21 cellular contexts compared by ENCODE assay signal in the genomic region with DNA sequence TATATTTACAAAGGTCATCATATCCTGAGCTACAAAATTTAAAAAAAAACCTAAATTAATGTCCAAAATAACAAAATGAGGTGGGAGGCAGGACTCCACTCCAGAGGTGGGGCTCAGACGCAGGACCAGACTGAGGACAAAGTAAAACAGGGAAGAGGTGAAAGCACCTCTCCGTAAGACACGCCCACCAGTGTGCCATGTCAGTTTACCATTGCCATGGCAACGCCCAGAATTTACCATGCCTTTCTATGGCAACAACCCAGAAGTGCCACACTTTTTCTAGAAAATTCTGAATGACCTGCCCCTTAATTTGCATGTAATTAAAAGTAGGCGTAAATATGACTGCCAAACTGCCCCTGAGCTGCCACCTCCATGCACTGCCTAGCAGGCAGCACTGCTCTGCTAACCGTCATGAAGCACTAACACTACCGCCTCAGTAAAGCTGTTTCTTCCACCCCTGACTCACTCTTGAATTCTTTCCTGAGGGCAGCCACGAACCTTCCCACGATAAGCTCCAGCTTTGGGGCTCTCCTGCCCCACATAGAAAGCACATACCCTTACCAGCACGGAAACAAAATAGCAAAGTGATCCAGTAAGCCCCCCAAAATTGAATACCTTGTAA. TPM values are rescaled to one million over a fixed set of nuclear protein-coding genes. Genes with fewer than 3 reads are reported as not detected.
A peak's percentile ranks its signal among the peaks of the same experiment; 100 is the strongest.
DNase-seq lines count a peak whose midpoint lies in the region; ATAC-seq and TF ChIP-seq lines count a peak whose summit lies in the region.
"Had no signal": no experiment of that assay in that cellular context is flagged by ENCODE, and none has a peak within 500 bp of the region (broad histone marks: within the 10 kb centered on the region; RNA-seq: fewer than 3 reads in every experiment).

No MANE protein-coding gene starts in this region.

- no CpG with 5 or more reads among the region's 10 CpGs for WGBS in iPS DF 6.9 (ENCODE audit: insufficient coverage, insufficient read length)

- ATAC-seq in WTC11 (peak; percentile 28), Right ventricle myocardium superior (ENCODE audit: poor library complexity) (no peak), HG02938 (IDR thresholded peaks at IDR 0.05; ENCODE audit: unreplicated experiment) (no peak)
- ATAC-seq: GM12878 had no signal

- CTCF ChIA-PET in WTC11 (lab: Charles Lee) = no interaction called here

- TF ChIP-seq CTCF in WTC11 (IDR thresholded peaks at IDR 0.05) = no peak

- H3K27ac Mint-ChIP-seq in WTC11 = no peak overlapping the region; the same call in 1 of the 2 replicates

- no peaks in the 10 kb centered on the region for H3K4me1 Mint-ChIP-seq in WTC11

- POLR2A ChIA-PET in WTC11 (lab: Charles Lee) = no interaction called here

- intact Hi-C loops in Right ventricle myocardium superior (cut with DNase I) = no loop called here

- no peaks in the 10 kb centered on the region for H3K4me1 ChIP-seq in iPS DF 6.9 (ENCODE audit: control insufficient read depth, insufficient read depth, low read length)

- no peaks in the 10 kb centered on the region for H3K27me3 ChIP-seq in iPS DF 6.9 (ENCODE audit: control insufficient read depth, insufficient read depth, low read length)

- no peak overlapping the region for H3K27ac ChIP-seq in iPS DF 6.9 (ENCODE audit: low read length)
- H3K27ac ChIP-seq: C4-2B, HL-60, SK-N-MC had no signal

- H3K9me3 ChIP-seq in iPS DF 6.9 (ENCODE audit: control insufficient read depth, insufficient read depth, low read length) = no peaks in the 10 kb centered on the region

- H3K4me3 ChIP-seq in iPS DF 6.9 (ENCODE audit: low read length) = no peak overlapping the region
- H3K4me3 ChIP-seq: GM12878, SK-N-MC had no signal

- H3K36me3 Mint-ChIP-seq in WTC11 = no peaks in the 10 kb centered on the region

- no peaks in the 10 kb centered on the region for H3K9me3 Mint-ChIP-seq in WTC11

- DNase-seq in NCI-H748 (lab: John Stamatoyannopoulos, UW; ENCODE audit: unreplicated experiment) (peak; percentile 46), NCI-H748 treated with DMSO at 0.1 percent for 48 hours (lab: John Stamatoyannopoulos, UW) (no peak), WTC11 (ENCODE audit: low spot score) (peak; percentile 18), iPS DF 6.9 (ENCODE audit: low read depth, low spot score) (peak; percentile 7), Right ventricle myocardium superior (no peak), GM19238 (ENCODE audit: insufficient read length, low spot score) (no peak)
- no peak for DNase-seq in stimulated activated CD4-positive, alpha-beta T cell treated with anti-CD3 and anti-CD28 coated beads, Interleukin-2, amount 100 ng/mL, for 48 hours
- DNase-seq: COR-L47; DMS153; HCEC 1CT; KBM-7; NCI-H1092; NCI-H1694 treated with DMSO at 0.1 percent for 48 hours; NCI-H2171; NCI-H510A treated with DMSO at 0.1 percent for 48 hours; NK-92 treated with Interleukin-12 subunit alpha and Interleukin-12 subunit beta, amount 100 ng/mL, for 24 hours had no signal

- H3K27me3 Mint-ChIP-seq in WTC11 (ENCODE audit: low read depth) = no peaks in the 10 kb centered on the region

- no peaks in the 10 kb centered on the region for H3K36me3 ChIP-seq in iPS DF 6.9 (ENCODE audit: control insufficient read depth, insufficient read depth, low read length)

- no peak overlapping the region for H3K4me3 Mint-ChIP-seq in WTC11

TF ChIP-seq in WTC11, 78 proteins besides CTCF, POLR2A, EP300 and RAD21 (continues in another document):
- TF ChIP-seq, protein P1, sequence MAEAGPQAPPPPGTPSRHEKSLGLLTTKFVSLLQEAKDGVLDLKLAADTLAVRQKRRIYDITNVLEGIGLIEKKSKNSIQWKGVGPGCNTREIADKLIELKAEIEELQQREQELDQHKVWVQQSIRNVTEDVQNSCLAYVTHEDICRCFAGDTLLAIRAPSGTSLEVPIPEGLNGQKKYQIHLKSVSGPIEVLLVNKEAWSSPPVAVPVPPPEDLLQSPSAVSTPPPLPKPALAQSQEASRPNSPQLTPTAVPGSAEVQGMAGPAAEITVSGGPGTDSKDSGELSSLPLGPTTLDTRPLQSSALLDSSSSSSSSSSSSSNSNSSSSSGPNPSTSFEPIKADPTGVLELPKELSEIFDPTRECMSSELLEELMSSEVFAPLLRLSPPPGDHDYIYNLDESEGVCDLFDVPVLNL (CRISPR knock-in tag; IDR thresholded peaks at IDR 0.05; ENCODE audit: borderline replicate concordance, low read depth) = no peak
- TF ChIP-seq NFE2L1 (CRISPR knock-in tag; IDR thresholded peaks at IDR 0.05) = no peak
- TF ChIP-seq ZNF317 (CRISPR knock-in tag; IDR thresholded peaks at IDR 0.05; ENCODE audit: borderline replicate concordance, low read depth) = no peak
- TF ChIP-seq MYBL2 (CRISPR knock-in tag; IDR thresholded peaks at IDR 0.05) = no peak
- TF ChIP-seq ZNF138 (CRISPR knock-in tag; conservative IDR thresholded peaks at IDR 0.05) = no peak
- TF ChIP-seq GABPB1 (CRISPR knock-in tag; IDR thresholded peaks at IDR 0.05) = no peak
- no peak for TF ChIP-seq NFATC4 (CRISPR knock-in tag; IDR thresholded peaks at IDR 0.05)
- TF ChIP-seq ATF1 (CRISPR knock-in tag; IDR thresholded peaks at IDR 0.05) = no peak
- TF ChIP-seq, protein P2, sequence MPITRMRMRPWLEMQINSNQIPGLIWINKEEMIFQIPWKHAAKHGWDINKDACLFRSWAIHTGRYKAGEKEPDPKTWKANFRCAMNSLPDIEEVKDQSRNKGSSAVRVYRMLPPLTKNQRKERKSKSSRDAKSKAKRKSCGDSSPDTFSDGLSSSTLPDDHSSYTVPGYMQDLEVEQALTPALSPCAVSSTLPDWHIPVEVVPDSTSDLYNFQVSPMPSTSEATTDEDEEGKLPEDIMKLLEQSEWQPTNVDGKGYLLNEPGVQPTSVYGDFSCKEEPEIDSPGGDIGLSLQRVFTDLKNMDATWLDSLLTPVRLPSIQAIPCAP (CRISPR knock-in tag; IDR thresholded peaks at IDR 0.05) = no peak
- TF ChIP-seq, protein P3, sequence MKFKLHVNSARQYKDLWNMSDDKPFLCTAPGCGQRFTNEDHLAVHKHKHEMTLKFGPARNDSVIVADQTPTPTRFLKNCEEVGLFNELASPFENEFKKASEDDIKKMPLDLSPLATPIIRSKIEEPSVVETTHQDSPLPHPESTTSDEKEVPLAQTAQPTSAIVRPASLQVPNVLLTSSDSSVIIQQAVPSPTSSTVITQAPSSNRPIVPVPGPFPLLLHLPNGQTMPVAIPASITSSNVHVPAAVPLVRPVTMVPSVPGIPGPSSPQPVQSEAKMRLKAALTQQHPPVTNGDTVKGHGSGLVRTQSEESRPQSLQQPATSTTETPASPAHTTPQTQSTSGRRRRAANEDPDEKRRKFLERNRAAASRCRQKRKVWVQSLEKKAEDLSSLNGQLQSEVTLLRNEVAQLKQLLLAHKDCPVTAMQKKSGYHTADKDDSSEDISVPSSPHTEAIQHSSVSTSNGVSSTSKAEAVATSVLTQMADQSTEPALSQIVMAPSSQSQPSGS (CRISPR knock-in tag; IDR thresholded peaks at IDR 0.05; ENCODE audit: borderline replicate concordance, low read depth) = no peak
- no peak for TF ChIP-seq PRRX2 (CRISPR knock-in tag; IDR thresholded peaks at IDR 0.05)
- TF ChIP-seq EMX1 (CRISPR knock-in tag; IDR thresholded peaks at IDR 0.05) = no peak
- TF ChIP-seq, protein P4, sequence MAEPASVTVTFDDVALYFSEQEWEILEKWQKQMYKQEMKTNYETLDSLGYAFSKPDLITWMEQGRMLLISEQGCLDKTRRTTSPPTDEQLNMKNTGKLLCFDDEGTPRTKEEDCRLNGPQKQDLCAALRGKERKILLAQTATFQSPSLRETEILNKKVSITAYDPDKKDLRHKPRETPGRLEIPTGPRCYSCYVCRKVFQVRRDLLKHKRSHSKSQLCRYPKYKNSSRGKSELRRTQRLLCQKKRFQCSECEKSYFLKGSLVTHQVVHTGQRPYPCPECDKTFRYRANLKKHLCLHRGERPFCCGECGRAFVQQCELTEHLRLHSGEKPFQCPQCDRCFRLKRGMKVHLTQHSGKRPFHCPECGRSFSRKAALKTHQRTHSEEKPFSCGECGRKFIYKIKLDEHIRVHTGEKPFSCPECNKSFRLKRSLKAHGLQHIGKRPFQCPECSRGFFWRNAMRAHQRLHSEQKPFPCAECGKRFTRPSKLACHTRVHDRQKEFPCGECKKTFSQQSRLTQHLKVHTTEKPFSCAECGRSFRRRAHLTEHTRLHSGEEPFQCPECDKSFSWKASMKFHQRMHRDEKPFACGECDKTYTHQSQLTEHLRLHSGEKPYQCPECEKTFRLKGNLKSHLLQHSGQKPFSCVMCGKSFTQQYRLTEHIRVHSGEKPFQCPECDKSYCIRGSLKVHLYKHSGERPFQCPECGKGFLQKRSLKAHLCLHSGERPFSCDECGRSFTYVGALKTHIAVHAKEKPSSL (CRISPR knock-in tag; conservative IDR thresholded peaks at IDR 0.05) = no peak
- TF ChIP-seq, protein P5, sequence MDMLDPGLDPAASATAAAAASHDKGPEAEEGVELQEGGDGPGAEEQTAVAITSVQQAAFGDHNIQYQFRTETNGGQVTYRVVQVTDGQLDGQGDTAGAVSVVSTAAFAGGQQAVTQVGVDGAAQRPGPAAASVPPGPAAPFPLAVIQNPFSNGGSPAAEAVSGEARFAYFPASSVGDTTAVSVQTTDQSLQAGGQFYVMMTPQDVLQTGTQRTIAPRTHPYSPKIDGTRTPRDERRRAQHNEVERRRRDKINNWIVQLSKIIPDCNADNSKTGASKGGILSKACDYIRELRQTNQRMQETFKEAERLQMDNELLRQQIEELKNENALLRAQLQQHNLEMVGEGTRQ (CRISPR knock-in tag; IDR thresholded peaks at IDR 0.05) = no peak
- no peak for TF ChIP-seq NFYB (CRISPR knock-in tag; conservative IDR thresholded peaks at IDR 0.05; ENCODE audit: low read depth)

RNA-seq across cellular contexts. Expression of a gene that starts 22.3 kb away (rescaled TPM):
- total RNA-seq in WTC11 (2021) = 89.5 to 98.3 TPM (median 93.9 TPM) in 3 replicates
- 137 TPM for total RNA-seq in Right ventricle myocardium superior

Comparison
In these comparisons a context has a peak if more than half of its experiments do, and no peak if none do; other contexts are left out.
1. DNase-seq: peak in NCI-H748 (single experiment), WTC11 (single experiment) and iPS DF 6.9 (single experiment); none in NCI-H748 treated with DMSO at 0.1 percent for 48 hours (single experiment), Right ventricle myocardium superior (single experiment), GM19238 (single experiment) and stimulated activated CD4-positive, alpha-beta T cell treated with anti-CD3 and anti-CD28 coated beads, Interleukin-2, amount 100 ng/mL, for 48 hours (0 of 2).